In genomic region chr6:30573113-30573512, GRCh38 we compare ENCODE assay signal across 1 cellular context.
TF ChIP-seq lines count a peak whose summit lies in the region.

No MANE protein-coding gene starts in this region.

TF ChIP-seq in HCT116, 20 proteins besides CTCF, POLR2A, EP300 and RAD21 (continued from another document):
- TF ChIP-seq, protein P1, sequence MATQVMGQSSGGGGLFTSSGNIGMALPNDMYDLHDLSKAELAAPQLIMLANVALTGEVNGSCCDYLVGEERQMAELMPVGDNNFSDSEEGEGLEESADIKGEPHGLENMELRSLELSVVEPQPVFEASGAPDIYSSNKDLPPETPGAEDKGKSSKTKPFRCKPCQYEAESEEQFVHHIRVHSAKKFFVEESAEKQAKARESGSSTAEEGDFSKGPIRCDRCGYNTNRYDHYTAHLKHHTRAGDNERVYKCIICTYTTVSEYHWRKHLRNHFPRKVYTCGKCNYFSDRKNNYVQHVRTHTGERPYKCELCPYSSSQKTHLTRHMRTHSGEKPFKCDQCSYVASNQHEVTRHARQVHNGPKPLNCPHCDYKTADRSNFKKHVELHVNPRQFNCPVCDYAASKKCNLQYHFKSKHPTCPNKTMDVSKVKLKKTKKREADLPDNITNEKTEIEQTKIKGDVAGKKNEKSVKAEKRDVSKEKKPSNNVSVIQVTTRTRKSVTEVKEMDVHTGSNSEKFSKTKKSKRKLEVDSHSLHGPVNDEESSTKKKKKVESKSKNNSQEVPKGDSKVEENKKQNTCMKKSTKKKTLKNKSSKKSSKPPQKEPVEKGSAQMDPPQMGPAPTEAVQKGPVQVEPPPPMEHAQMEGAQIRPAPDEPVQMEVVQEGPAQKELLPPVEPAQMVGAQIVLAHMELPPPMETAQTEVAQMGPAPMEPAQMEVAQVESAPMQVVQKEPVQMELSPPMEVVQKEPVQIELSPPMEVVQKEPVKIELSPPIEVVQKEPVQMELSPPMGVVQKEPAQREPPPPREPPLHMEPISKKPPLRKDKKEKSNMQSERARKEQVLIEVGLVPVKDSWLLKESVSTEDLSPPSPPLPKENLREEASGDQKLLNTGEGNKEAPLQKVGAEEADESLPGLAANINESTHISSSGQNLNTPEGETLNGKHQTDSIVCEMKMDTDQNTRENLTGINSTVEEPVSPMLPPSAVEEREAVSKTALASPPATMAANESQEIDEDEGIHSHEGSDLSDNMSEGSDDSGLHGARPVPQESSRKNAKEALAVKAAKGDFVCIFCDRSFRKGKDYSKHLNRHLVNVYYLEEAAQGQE (IDR thresholded peaks at IDR 0.05; ENCODE audit: low read depth): no peak
- no peak for TF ChIP-seq EZH2 (IDR thresholded peaks at IDR 0.05)
- no peak for TF ChIP-seq POLR2AphosphoS5 (IDR thresholded peaks at IDR 0.05; ENCODE audit: low read depth, low read length)
